Comparison of ENCODE assay signal across 27 cellular contexts in genomic region chrX:38732866-38733265, GRCh38.
"Had no signal": no experiment of that assay in that cellular context is flagged by ENCODE, and none has a peak within 500 bp of the region (broad histone marks: within the 10 kb centered on the region; RNA-seq: fewer than 3 reads in every experiment).

No MANE protein-coding gene starts in this region.

- H3K27ac Mint-ChIP-seq: activated CD4-positive, alpha-beta memory T cell treated with anti-CD3 and anti-CD28 coated beads, Interleukin-2, amount 10 ng/mL, durations not matched to agents 7 days and 5 days; activated CD4-positive, alpha-beta T cell treated with anti-CD3 and anti-CD28 coated beads, Interleukin-2, amount 10 ng/mL, durations not matched to agents 7 days and 5 days; activated naive CD4-positive, alpha-beta T cell treated with anti-CD3 and anti-CD28 coated beads, Interleukin-2, amount 50 U/mL, for 24 hours; activated T-helper 2 cell treated with anti-CD3 and anti-CD28 coated beads, Interferon-gamma antibody, Interleukin-2, Interleukin-4, amounts not matched to agents 10 μg/mL and 5 μg/mL and 100 μg/mL, durations not matched to agents 14 hours and 24 hours and 36 hours; brain; memory B cell; naive thymus-derived CD4-positive, alpha-beta T cell; stimulated activated effector memory CD8-positive, alpha-beta T cell treated with anti-CD3 and anti-CD28 coated beads, Interleukin-12 subunit alpha, Interleukin-12 subunit beta, amount 100 ng/mL, for 72 hours; stimulated activated naive CD8-positive, alpha-beta T cell treated with anti-CD3 and anti-CD28 coated beads, Interleukin-15, Interleukin-2, amounts not matched to agents 100 ng/mL and 50 ng/mL, for 24 hours; T-helper 17 cell; type B pancreatic cell had no signal

- H3K4me3 Mint-ChIP-seq: activated CD4-positive, alpha-beta memory T cell treated with anti-CD3 and anti-CD28 coated beads, Interleukin-2, amount 10 ng/mL, durations not matched to agents 7 days and 5 days; activated CD4-positive, alpha-beta T cell treated with anti-CD3 and anti-CD28 coated beads, Interleukin-2, amount 10 ng/mL, durations not matched to agents 7 days and 5 days; activated naive CD4-positive, alpha-beta T cell treated with anti-CD3 and anti-CD28 coated beads, Interleukin-2, amount 50 U/mL, for 24 hours; activated T-cell treated with anti-CD3 and anti-CD28 coated beads, Interleukin-2, amount 50 U/mL, for 4 hours; brain; memory B cell; naive thymus-derived CD4-positive, alpha-beta T cell; stimulated activated effector memory CD8-positive, alpha-beta T cell treated with anti-CD3 and anti-CD28 coated beads, Interleukin-12 subunit alpha, Interleukin-12 subunit beta, amount 100 ng/mL, for 72 hours; stimulated activated naive CD8-positive, alpha-beta T cell treated with anti-CD3 and anti-CD28 coated beads, Interleukin-15, Interleukin-2, amounts not matched to agents 100 ng/mL and 50 ng/mL, for 24 hours; T-helper 17 cell; type B pancreatic cell had no signal

- H3K4me1 Mint-ChIP-seq: activated CD4-positive, alpha-beta memory T cell treated with anti-CD3 and anti-CD28 coated beads, Interleukin-2, amount 10 ng/mL, durations not matched to agents 7 days and 5 days; activated CD4-positive, alpha-beta T cell treated with anti-CD3 and anti-CD28 coated beads, Interleukin-2, amount 10 ng/mL, durations not matched to agents 7 days and 5 days; activated naive CD4-positive, alpha-beta T cell treated with anti-CD3 and anti-CD28 coated beads, Interleukin-2, amount 50 U/mL, for 24 hours; brain; memory B cell; naive thymus-derived CD4-positive, alpha-beta T cell; stimulated activated effector memory CD8-positive, alpha-beta T cell treated with anti-CD3 and anti-CD28 coated beads, Interleukin-12 subunit alpha, Interleukin-12 subunit beta, amount 100 ng/mL, for 72 hours; T-helper 17 cell had no signal

- H3K4me3 ChIP-seq: esophagus muscularis mucosa, pancreas, prostate gland, sigmoid colon, thoracic aorta, uterus had no signal

- H3K27me3 Mint-ChIP-seq: activated CD4-positive, alpha-beta memory T cell treated with anti-CD3 and anti-CD28 coated beads, Interleukin-2, amount 10 ng/mL, durations not matched to agents 7 days and 5 days; memory B cell; stimulated activated naive CD8-positive, alpha-beta T cell treated with anti-CD3 and anti-CD28 coated beads, Interleukin-15, Interleukin-2, amounts not matched to agents 100 ng/mL and 50 ng/mL, for 24 hours; type B pancreatic cell had no signal

- H3K36me3 Mint-ChIP-seq: activated naive CD4-positive, alpha-beta T cell treated with anti-CD3 and anti-CD28 coated beads, Interleukin-2, amount 50 U/mL, for 24 hours; brain; memory B cell; naive thymus-derived CD4-positive, alpha-beta T cell; stimulated activated effector memory CD8-positive, alpha-beta T cell treated with anti-CD3 and anti-CD28 coated beads, Interleukin-12 subunit alpha, Interleukin-12 subunit beta, amount 100 ng/mL, for 72 hours; type B pancreatic cell had no signal

- H3K9me3 ChIP-seq: pancreas, prostate gland, sigmoid colon, thoracic aorta, uterus had no signal

- H3K4me1 ChIP-seq: esophagus muscularis mucosa, foreskin keratinocyte, pancreas, prostate gland, sigmoid colon, uterus had no signal

- H3K27ac ChIP-seq: esophagus muscularis mucosa, foreskin keratinocyte, pancreas, prostate gland, sigmoid colon, thoracic aorta, uterus had no signal

- H3K27me3 ChIP-seq: esophagus muscularis mucosa, foreskin keratinocyte, sigmoid colon, uterus had no signal

- DNase-seq: activated CD4-positive, alpha-beta memory T cell treated with anti-CD3 and anti-CD28 coated beads, Interleukin-2, amount 10 ng/mL, durations not matched to agents 7 days and 5 days; activated CD4-positive, alpha-beta T cell treated with anti-CD3 and anti-CD28 coated beads for 1 hour; activated CD4-positive, alpha-beta T cell treated with anti-CD3 and anti-CD28 coated beads, Interleukin-2, amount 10 ng/mL, durations not matched to agents 7 days and 5 days; activated T-cell treated with anti-CD3 and anti-CD28 coated beads, Interleukin-2, amount 50 U/mL, for 4 hours; anterior cingulate cortex; caudate nucleus; left colon; midbrain; naive thymus-derived CD4-positive, alpha-beta T cell; pancreas; sigmoid colon; small intestine; stimulated activated CD4-positive, alpha-beta T cell treated with anti-CD3 and anti-CD28 coated beads, Interleukin-4, amount 100 ng/mL, for 24 hours; T-helper 17 cell; T1000; uterus had no signal

- H3K36me3 ChIP-seq: esophagus muscularis mucosa, pancreas, prostate gland, sigmoid colon, thoracic aorta had no signal

- ATAC-seq: activated T-cell treated with anti-CD3 and anti-CD28 coated beads, Interleukin-2, amount 50 U/mL, for 4 hours; foreskin keratinocyte; left colon; naive thymus-derived CD4-positive, alpha-beta T cell; pancreas; stimulated activated effector memory CD8-positive, alpha-beta T cell treated with anti-CD3 and anti-CD28 coated beads, Interleukin-12 subunit alpha, Interleukin-12 subunit beta, amount 100 ng/mL, for 72 hours; T-helper 17 cell had no signal

- H3K9me3 Mint-ChIP-seq: activated CD4-positive, alpha-beta memory T cell treated with anti-CD3 and anti-CD28 coated beads, Interleukin-2, amount 10 ng/mL, durations not matched to agents 7 days and 5 days; activated CD4-positive, alpha-beta T cell treated with anti-CD3 and anti-CD28 coated beads, Interleukin-2, amount 10 ng/mL, durations not matched to agents 7 days and 5 days; activated naive CD4-positive, alpha-beta T cell treated with anti-CD3 and anti-CD28 coated beads, Interleukin-2, amount 50 U/mL, for 24 hours; activated T-cell treated with anti-CD3 and anti-CD28 coated beads, Interleukin-2, amount 50 U/mL, for 4 hours; activated T-helper 2 cell treated with anti-CD3 and anti-CD28 coated beads, Interferon-gamma antibody, Interleukin-2, Interleukin-4, amounts not matched to agents 10 μg/mL and 5 μg/mL and 100 μg/mL, durations not matched to agents 14 hours and 24 hours and 36 hours; memory B cell; naive thymus-derived CD4-positive, alpha-beta T cell; stimulated activated effector memory CD8-positive, alpha-beta T cell treated with anti-CD3 and anti-CD28 coated beads, Interleukin-12 subunit alpha, Interleukin-12 subunit beta, amount 100 ng/mL, for 72 hours; stimulated activated naive CD8-positive, alpha-beta T cell treated with anti-CD3 and anti-CD28 coated beads, Interleukin-15, Interleukin-2, amounts not matched to agents 100 ng/mL and 50 ng/mL, for 24 hours had no signal
